In the genomic region with DNA sequence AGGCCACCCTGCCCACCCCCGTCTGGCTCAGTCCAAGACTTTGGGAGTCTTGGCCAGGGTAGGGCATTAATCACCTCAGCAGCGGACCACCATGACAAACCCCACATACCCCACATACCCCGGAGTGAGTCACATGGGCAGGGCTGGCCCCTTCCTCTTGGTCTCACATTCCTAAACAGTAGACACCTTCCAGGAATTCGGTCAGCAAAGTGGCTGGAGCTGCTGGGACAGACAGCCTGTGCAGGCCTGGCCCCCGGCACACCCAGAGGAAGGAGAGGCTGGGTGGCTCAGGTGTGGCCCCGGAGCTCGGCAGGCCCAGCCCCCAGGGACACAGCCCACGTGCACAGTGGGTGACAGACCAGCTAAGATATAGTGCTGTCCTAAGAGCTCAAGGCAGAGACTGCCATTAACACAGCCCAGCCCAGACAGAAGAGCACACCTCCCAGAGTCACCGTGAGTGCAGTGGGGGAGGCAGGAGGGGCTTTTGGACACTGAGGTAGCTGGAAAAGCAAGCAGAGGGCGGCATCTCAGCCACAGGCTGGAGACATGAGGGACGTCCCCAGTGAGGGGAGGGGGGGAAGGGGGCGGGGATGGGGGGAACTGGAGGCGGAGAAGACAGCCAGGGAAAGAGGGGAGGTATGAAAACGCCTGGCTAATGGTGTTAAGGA, we compare ENCODE assay signal across 9 cellular contexts. TPM values are rescaled to one million over a fixed set of nuclear protein-coding genes. Genes with fewer than 3 reads are reported as not detected.
DNase-seq lines count a peak whose midpoint lies in the region; ATAC-seq and TF ChIP-seq lines count a peak whose summit lies in the region.
"Had no signal": no experiment of that assay in that cellular context is flagged by ENCODE, and none has a peak within 500 bp of the region (broad histone marks: within the 10 kb centered on the region; RNA-seq: fewer than 3 reads in every experiment).

No MANE protein-coding gene starts in this region.

- peaks cover 7% of the 10 kb centered on the region for H3K79me2 ChIP-seq in smooth muscle cell (ENCODE audit: low read depth)

- peak overlapping the region; percentile 67 for H3K4me2 ChIP-seq in smooth muscle cell

- H3K4me1 ChIP-seq in smooth muscle cell (ENCODE audit: low read depth) = peaks cover 34% of the 10 kb centered on the region

- H3K9ac ChIP-seq in smooth muscle cell (ENCODE audit: low read depth) = peak overlapping the region; percentile 45

- H3K4me3 ChIP-seq in WERI-Rb-1 (ENCODE audit: low read depth, low read length) (no peak overlapping the region), smooth muscle cell (no peak overlapping the region)

- no peak for TF ChIP-seq CTCF in WERI-Rb-1 (IDR thresholded peaks at IDR 0.05; ENCODE audit: low read depth, low read length)
- no peak for TF ChIP-seq CTCF in smooth muscle cell (IDR thresholded peaks at IDR 0.05; ENCODE audit: borderline replicate concordance, insufficient read depth, poor library complexity, severe bottlenecking)

- H3K9me3 ChIP-seq in WERI-Rb-1 (ENCODE audit: severe bottlenecking) (no peaks in the 10 kb centered on the region), smooth muscle cell (replicated peaks; ENCODE audit: low read depth) (no peaks in the 10 kb centered on the region)

- 27% methylated on average over 12 of the region's 14 CpGs for WGBS in smooth muscle cell (ENCODE audit: low lambda C conversion rate)

- H3K27me3 ChIP-seq in WERI-Rb-1 (ENCODE audit: insufficient read depth, low read depth, severe bottlenecking) (no peaks in the 10 kb centered on the region), smooth muscle cell (ENCODE audit: low read depth) (no peaks in the 10 kb centered on the region)

- peaks cover 11% of the 10 kb centered on the region for H4K20me1 ChIP-seq in smooth muscle cell (ENCODE audit: low read depth)

- peaks cover 26% of the 10 kb centered on the region for H3K36me3 ChIP-seq in WERI-Rb-1
- H3K36me3 ChIP-seq in smooth muscle cell (ENCODE audit: low read depth) = no peaks in the 10 kb centered on the region

- H3K27ac ChIP-seq in WERI-Rb-1 (peak overlapping the region; percentile 59), smooth muscle cell (ENCODE audit: low read depth) (peak overlapping the region; percentile 86)

- DNase-seq in HK-2 (ENCODE audit: unreplicated experiment) (peak; percentile 85), WERI-Rb-1 (peak; percentile 67), iPS-NIHi11 (ENCODE audit: low spot score) (peak; percentile 84), smooth muscle cell (lab: John Stamatoyannopoulos, UW; ENCODE audit: unreplicated experiment) (no peak), NCI-H1417 (lab: John Stamatoyannopoulos, UW) (no peak), DMS114 treated with DMSO at 0.1 percent for 48 hours (lab: John Stamatoyannopoulos, UW; ENCODE audit: unreplicated experiment) (no peak)
- DNase-seq in activated naive CD4-positive, alpha-beta T cell treated with anti-CD3 and anti-CD28 coated beads, Interleukin-2, amount 50 U/mL, for 72 hours (ENCODE audit: low spot score in 2 of 2) = no peak
- DNase-seq: head of caudate nucleus had no signal

- no peak overlapping the region for H3K27ac Mint-ChIP-seq in activated naive CD4-positive, alpha-beta T cell treated with anti-CD3 and anti-CD28 coated beads, Interleukin-2, amount 50 U/mL, for 72 hours

- no peaks in the 10 kb centered on the region for H3F3A ChIP-seq in smooth muscle cell (ENCODE audit: low read depth)

- H3K36me3 Mint-ChIP-seq in activated naive CD4-positive, alpha-beta T cell treated with anti-CD3 and anti-CD28 coated beads, Interleukin-2, amount 50 U/mL, for 72 hours = no peaks in the 10 kb centered on the region

- ATAC-seq in HG02588 (IDR thresholded peaks at IDR 0.05; ENCODE audit: unreplicated experiment) = no peak
- ATAC-seq in activated naive CD4-positive, alpha-beta T cell treated with anti-CD3 and anti-CD28 coated beads, Interleukin-2, amount 50 U/mL, for 72 hours = no peak

- no peak overlapping the region for H2AFZ ChIP-seq in smooth muscle cell (ENCODE audit: low read depth)

- no peaks in the 10 kb centered on the region for H3K9me3 Mint-ChIP-seq in activated naive CD4-positive, alpha-beta T cell treated with anti-CD3 and anti-CD28 coated beads, Interleukin-2, amount 50 U/mL, for 72 hours

RNA-seq across cellular contexts. Expression of a gene that starts 24.0 kb away (rescaled TPM):
- 4.0 and 4.8 TPM in 2 replicates for total RNA-seq in smooth muscle cell
- 5.2 and 6.5 TPM in 2 replicates for polyA plus RNA-seq in smooth muscle cell
- 1 to 10 TPM; 5.1 to 8.4 TPM for total RNA-seq in activated naive CD4-positive, alpha-beta T cell treated with anti-CD3 and anti-CD28 coated beads, Interleukin-2, amount 50 U/mL, for 72 hours

Comparison
In these comparisons a context has a peak if more than half of its experiments do, and no peak if none do; other contexts are left out.
1. DNase-seq: peak in HK-2 (single experiment), WERI-Rb-1 (single experiment) and iPS-NIHi11 (single experiment); none in smooth muscle cell (single experiment), NCI-H1417 (0 of 3), activated naive CD4-positive, alpha-beta T cell treated with anti-CD3 and anti-CD28 coated beads, Interleukin-2, amount 50 U/mL, for 72 hours (0 of 2) and DMS114 treated with DMSO at 0.1 percent for 48 hours (single experiment).